ENCODE assay signal across 15 cellular contexts in genomic region chr2:157857881-157858280, GRCh38. TPM values are rescaled to one million over a fixed set of nuclear protein-coding genes. Genes with fewer than 3 reads are reported as not detected.
DNase-seq lines count a peak whose midpoint lies in the region; ATAC-seq and TF ChIP-seq lines count a peak whose summit lies in the region.
"Had no signal": no experiment of that assay in that cellular context is flagged by ENCODE, and none has a peak within 500 bp of the region (broad histone marks: within the 10 kb centered on the region; RNA-seq: fewer than 3 reads in every experiment).

No MANE protein-coding gene starts in this region.

- POLR2A ChIA-PET in CD8-positive, alpha-beta T cell (lab: Charles Lee) = no interaction called here
- POLR2A ChIA-PET in HEK293 (lab: Yijun Ruan, JAX) = interaction anchor here (0.6 kb wide), 1 partner anchor 574 kb away, joined by 3 read pairs; no protein-coding TSS in a partner anchor

- H3K27me3 ChIP-seq in CD8-positive, alpha-beta T cell (ENCODE audit: insufficient read depth, low read length) = no peaks in the 10 kb centered on the region
- H3K27me3 ChIP-seq in brain microvascular endothelial cell (replicated peaks) = no peaks in the 10 kb centered on the region
- H3K27me3 ChIP-seq: adrenal gland, suprapubic skin had no signal

- intact Hi-C loops in CD8-positive, alpha-beta T cell (cut with DNase I, micrococcal nuclease) = no loop called here
- intact Hi-C loops in mucosa of descending colon (cut with DNase I, micrococcal nuclease) (no loop called here), Right ventricle myocardium superior (cut with DNase I) (no loop called here)

- no peaks in the 10 kb centered on the region for H3K9me3 ChIP-seq in CD8-positive, alpha-beta T cell (ENCODE audit: low read length)
- no peaks in the 10 kb centered on the region for H3K9me3 ChIP-seq in HEK293 (ENCODE audit: control insufficient read depth, insufficient read depth, low read depth, low read length)
- no peaks in the 10 kb centered on the region for H3K9me3 ChIP-seq in mucosa of descending colon
- H3K9me3 ChIP-seq: adrenal gland, suprapubic skin had no signal

- H3K27ac ChIP-seq in CD8-positive, alpha-beta T cell (ENCODE audit: low read depth, low read length) = no peak overlapping the region
- H3K27ac ChIP-seq in HEK293 (ENCODE audit: extremely low read depth, low read depth, low read length) = no peak overlapping the region
- peak overlapping the region; percentile 56 for H3K27ac ChIP-seq in brain microvascular endothelial cell
- H3K27ac ChIP-seq: adrenal gland, suprapubic skin had no signal

- in situ Hi-C loops in brain microvascular endothelial cell (cut with HindIII; ENCODE audit: low pct_ligation_motif_present, low sequenced_read_pairs) = no loop called here

- DNase-seq in CD8-positive, alpha-beta T cell = no peak
- DNase-seq in brain microvascular endothelial cell (no peak), mucosa of descending colon (no peak), hypothalamus (lab: John Stamatoyannopoulos, UW) (no peak), Right ventricle myocardium superior (no peak), SIG-M5 (lab: John Stamatoyannopoulos, UW) (no peak)
- DNase-seq: adrenal gland; CD4-positive, alpha-beta memory T cell; H9; hippocampal formation; NCI-H1417; NCI-H510A had no signal

- H3K4me1 Mint-ChIP-seq in CD8-positive, alpha-beta T cell (ENCODE audit: low read depth) = peaks cover 8% of the 10 kb centered on the region

- H3K4me1 ChIP-seq in CD8-positive, alpha-beta T cell (ENCODE audit: insufficient read depth, low read length) = no peaks in the 10 kb centered on the region
- H3K4me1 ChIP-seq in HEK293 (ENCODE audit: control insufficient read depth, insufficient read depth, low read length) (peaks cover 7% of the 10 kb centered on the region; the same call in 1 of the 2 replicates), mucosa of descending colon (ENCODE audit: low read depth) (no peaks in the 10 kb centered on the region)

- CTCF ChIA-PET in CD8-positive, alpha-beta T cell (lab: Charles Lee) = interaction anchor here (1.5 kb wide), 1 partner anchor 167 kb away, joined by 3 read pairs; no protein-coding TSS in a partner anchor
- CTCF ChIA-PET in HEK293 (lab: Yijun Ruan, JAX) = no interaction called here

- H3K27me3 Mint-ChIP-seq in CD8-positive, alpha-beta T cell (ENCODE audit: low read depth) = no peaks in the 10 kb centered on the region
- H3K27me3 Mint-ChIP-seq: CD4-positive, alpha-beta memory T cell had no signal

- no peak overlapping the region for H3K4me3 ChIP-seq in CD8-positive, alpha-beta T cell (ENCODE audit: low read depth, low read length)
- H3K4me3 ChIP-seq in HEK293 (ENCODE audit: low read depth, low read length) (no peak overlapping the region), brain microvascular endothelial cell (ENCODE audit: low read depth, low read length) (no peak overlapping the region), mucosa of descending colon (no peak overlapping the region)
- H3K4me3 ChIP-seq: adrenal gland, suprapubic skin had no signal

- no peak for TF ChIP-seq CTCF in CD8-positive, alpha-beta T cell (IDR thresholded peaks at IDR 0.05)
- TF ChIP-seq CTCF in HEK293 (tag by site-specific recombination; IDR thresholded peaks at IDR 0.05) = no peak
- no peak for TF ChIP-seq CTCF in brain microvascular endothelial cell (IDR thresholded peaks at IDR 0.05; ENCODE audit: low read depth, low read length, missing control alignments)
- TF ChIP-seq CTCF in mucosa of descending colon (IDR thresholded peaks at IDR 0.05) = no peak

- peak overlapping the region; percentile 38 for H3K27ac Mint-ChIP-seq in CD8-positive, alpha-beta T cell

- no peaks in the 10 kb centered on the region for H3K9me3 Mint-ChIP-seq in CD8-positive, alpha-beta T cell
- H3K9me3 Mint-ChIP-seq: CD4-positive, alpha-beta memory T cell; H9 had no signal

- ATAC-seq in CD8-positive, alpha-beta T cell = no peak
- ATAC-seq in mucosa of descending colon (peak; percentile 75), Right ventricle myocardium superior (ENCODE audit: poor library complexity) (no peak), HG03469 (IDR thresholded peaks at IDR 0.05; ENCODE audit: unreplicated experiment) (no peak)

- peaks cover 21% of the 10 kb centered on the region for H3K36me3 Mint-ChIP-seq in CD8-positive, alpha-beta T cell

- H3K4me3 Mint-ChIP-seq in CD8-positive, alpha-beta T cell = no peak overlapping the region
- H3K4me3 Mint-ChIP-seq: CD4-positive, alpha-beta memory T cell; H9 had no signal

- H3K36me3 ChIP-seq in CD8-positive, alpha-beta T cell (ENCODE audit: insufficient read depth, low read length) = no peaks in the 10 kb centered on the region
- H3K36me3 ChIP-seq in HEK293 (ENCODE audit: control insufficient read depth in 2 of 2, insufficient read depth in 1 of 2, low read length in 2 of 2) (no peaks in the 10 kb centered on the region), brain microvascular endothelial cell (replicated peaks) (no peaks in the 10 kb centered on the region), mucosa of descending colon (ENCODE audit: low read depth) (no peaks in the 10 kb centered on the region)
- H3K36me3 ChIP-seq: adrenal gland had no signal

TF ChIP-seq in HEK293, 187 proteins besides CTCF, POLR2A, EP300 and RAD21:
- TF ChIP-seq ZNF223 (tag by site-specific recombination; IDR thresholded peaks at IDR 0.05) (no peak), WT1 (tag by site-specific recombination; IDR thresholded peaks at IDR 0.05) (peak; percentile 36; the same call in 1 of the 2 replicates), ZBTB10 (tag by site-specific recombination; IDR thresholded peaks at IDR 0.05) (no peak)
- TF ChIP-seq, protein P1, sequence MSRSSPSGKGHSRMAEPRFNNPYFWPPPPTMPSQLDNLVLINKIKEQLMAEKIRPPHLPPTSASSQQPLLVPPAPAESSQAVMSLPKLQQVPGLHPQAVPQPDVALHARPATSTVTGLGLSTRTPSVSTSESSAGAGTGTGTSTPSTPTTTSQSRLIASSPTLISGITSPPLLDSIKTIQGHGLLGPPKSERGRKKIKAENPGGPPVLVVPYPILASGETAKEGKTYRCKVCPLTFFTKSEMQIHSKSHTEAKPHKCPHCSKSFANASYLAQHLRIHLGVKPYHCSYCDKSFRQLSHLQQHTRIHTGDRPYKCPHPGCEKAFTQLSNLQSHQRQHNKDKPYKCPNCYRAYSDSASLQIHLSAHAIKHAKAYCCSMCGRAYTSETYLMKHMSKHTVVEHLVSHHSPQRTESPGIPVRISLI (tag by site-specific recombination; IDR thresholded peaks at IDR 0.05) = no peak

RNA-seq across cellular contexts. Expression of gene ACVR1, which starts 18.2 kb away (rescaled TPM):
- total RNA-seq in CD8-positive, alpha-beta T cell = 1 to 10 TPM; 7.0 to 8.3 TPM
- total RNA-seq in mucosa of descending colon (10 to 100 TPM; 14.7 to 38.4 (median 15.8) TPM), Right ventricle myocardium superior (28.9 TPM)
